ENCODE assay signal across 14 cellular contexts in genomic region chr15:63236272-63236671, GRCh38. TPM values are rescaled to one million over a fixed set of nuclear protein-coding genes. Genes with fewer than 3 reads are reported as not detected.
A peak's percentile ranks its signal among the peaks of the same experiment; 100 is the strongest.
DNase-seq lines count a peak whose midpoint lies in the region; ATAC-seq, FAIRE-seq and TF ChIP-seq lines count a peak whose summit lies in the region.
"Had no signal": no experiment of that assay in that cellular context is flagged by ENCODE, and none has a peak within 500 bp of the region (broad histone marks: within the 10 kb centered on the region; RNA-seq: fewer than 3 reads in every experiment).

No MANE protein-coding gene starts in this region.

- H3K27ac ChIP-seq in AG04450 (ENCODE audit: low read depth, low read length), result no peak overlapping the region
- H3K27ac ChIP-seq in Karpas-422 (ENCODE audit: low read length), result no peak overlapping the region
- H3K27ac ChIP-seq in small intestine (ENCODE audit: low read depth in 1 of 2, low read length in 1 of 2), result no peak overlapping the region
- H3K27ac ChIP-seq: ascending aorta, transverse colon had no signal

- no peaks in the 10 kb centered on the region for H3K9me2 ChIP-seq in Karpas-422 (replicated peaks; ENCODE audit: insufficient read depth, low read length)

- H2AFZ ChIP-seq in Karpas-422 (ENCODE audit: low read length), result no peak overlapping the region

- H3K4me1 ChIP-seq in Karpas-422 (ENCODE audit: low read length) (peaks cover 13% of the 10 kb centered on the region), small intestine (ENCODE audit: control insufficient read depth in 2 of 2, insufficient read depth in 1 of 2, low read depth in 1 of 2, low read length in 1 of 2) (peaks cover 6 to 21% of the 10 kb centered on the region in 2 donors)

- DNase-seq in AG04450 (ENCODE audit: low read depth, low spot score) (peak; percentile 49), Karpas-422 (peak; percentile 28), astrocyte of the cerebellum (ENCODE audit: low read depth) (peak; percentile 70), fibroblast of villous mesenchyme (ENCODE audit: low read depth) (peak; percentile 53), small intestine (no peak)
- DNase-seq: activated effector memory CD4-positive, alpha-beta T cell treated with anti-CD3 and anti-CD28 coated beads, Interleukin-2, amount 50 U/mL, for 16 hours; Calu3; right cardiac atrium; transverse colon had no signal

- in situ Hi-C loops in astrocyte of the cerebellum (cut with HindIII; ENCODE audit: low sequenced_read_pairs), result no loop called here

- H3K79me2 ChIP-seq in Karpas-422 (ENCODE audit: low read length), result no peaks in the 10 kb centered on the region

- TF ChIP-seq CTCF in AG04450 (IDR thresholded peaks at IDR 0.05; ENCODE audit: low read depth, low read length) (no peak), astrocyte of the cerebellum (IDR thresholded peaks at IDR 0.05; ENCODE audit: low read depth, low read length, missing control alignments) (no peak), fibroblast of villous mesenchyme (IDR thresholded peaks at IDR 0.05; ENCODE audit: insufficient read depth, low read depth, low read length) (no peak)

- H3K36me3 ChIP-seq in Karpas-422 (ENCODE audit: insufficient read depth, low read length), result no peaks in the 10 kb centered on the region
- peaks cover 0 to 2% of the 10 kb centered on the region in 2 donors for H3K36me3 ChIP-seq in small intestine (ENCODE audit: control insufficient read depth in 2 of 2, insufficient read depth in 2 of 2, low read length in 2 of 2)
- H3K36me3 ChIP-seq: ascending aorta, transverse colon had no signal

- FAIRE-seq in small intestine (lab: Jason Lieb, UNC), result no peak

- H3K4me3 ChIP-seq in AG04450 (ENCODE audit: low read depth, low read length) (no peak overlapping the region), Karpas-422 (ENCODE audit: low read length) (no peak overlapping the region), astrocyte of the cerebellum (ENCODE audit: low read depth, low read length) (no peak overlapping the region), fibroblast of villous mesenchyme (ENCODE audit: low read depth, low read length) (no peak overlapping the region), small intestine (ENCODE audit: low read depth in 1 of 2, low read length in 2 of 2) (no peak overlapping the region)
- H3K4me3 ChIP-seq: ascending aorta, lung, transverse colon had no signal

- H3K27me3 ChIP-seq in AG04450 (ENCODE audit: control insufficient read depth, insufficient read depth, low read length) (no peaks in the 10 kb centered on the region), Karpas-422 (ENCODE audit: low read length) (no peaks in the 10 kb centered on the region), small intestine (ENCODE audit: control insufficient read depth in 2 of 2, insufficient read depth in 2 of 2, low read length in 2 of 2) (no peaks in the 10 kb centered on the region)
- H3K27me3 ChIP-seq: ascending aorta, transverse colon had no signal

- H3K4me2 ChIP-seq in Karpas-422 (ENCODE audit: low read depth, low read length, poor library complexity, severe bottlenecking), result no peak overlapping the region

- H4K20me1 ChIP-seq in Karpas-422 (ENCODE audit: insufficient read depth, low read depth, low read length), result peaks cover 6% of the 10 kb centered on the region; the same call in 1 of the 2 replicates

- no peak overlapping the region for H3K9ac ChIP-seq in Karpas-422 (ENCODE audit: low read length)

- CTCF ChIA-PET in AG04450 (lab: Charles Lee), result interaction anchor here (1.0 kb wide), 1 partner anchor 187 kb away, joined by 3 read pairs; no protein-coding TSS in a partner anchor

- ATAC-seq in HG03342 (IDR thresholded peaks at IDR 0.05; ENCODE audit: unreplicated experiment) (no peak), HG03045 (IDR thresholded peaks at IDR 0.05; ENCODE audit: unreplicated experiment) (no peak), GM21447 (IDR thresholded peaks at IDR 0.05; ENCODE audit: unreplicated experiment) (no peak)
- ATAC-seq: right cardiac atrium had no signal

- POLR2A ChIA-PET in AG04450 (lab: Yijun Ruan, JAX), result no interaction called here

- H3K9me3 ChIP-seq in AG04450 (ENCODE audit: control insufficient read depth, insufficient read depth, low read length), result no peaks in the 10 kb centered on the region
- no peaks in the 10 kb centered on the region for H3K9me3 ChIP-seq in Karpas-422 (ENCODE audit: low read length)
- H3K9me3 ChIP-seq in small intestine (ENCODE audit: control insufficient read depth, low read depth), result no peaks in the 10 kb centered on the region
- H3K9me3 ChIP-seq: ascending aorta, transverse colon had no signal

RNA-seq across cellular contexts. Expression of gene APH1B, which starts 41.1 kb away (rescaled TPM):
- 13.6 and 17.9 TPM in 2 replicates for polyA plus RNA-seq in AG04450 (2011; rRNA removed)
- polyA minus RNA-seq in AG04450 (2011; rRNA and poly(A)+ RNA removed), result 14.3 and 14.5 TPM in 2 replicates
- 21.4 and 34.8 TPM in 2 replicates for total RNA-seq in Karpas-422 (2014; rRNA removed; shearing (Covaris generic); ENCODE audit: low replicate concordance)
- total RNA-seq in fibroblast of villous mesenchyme, result 14.5 and 19.9 TPM in 2 replicates
- polyA plus RNA-seq in small intestine, result 1 to 10 TPM; 1.4 to 4.5 (median 1.8) TPM

RNA-seq across cellular contexts. Expression of gene RAB8B, which starts 46.9 kb away (rescaled TPM):
- polyA plus RNA-seq in AG04450 (2011; rRNA removed), result 71.7 and 82.4 TPM in 2 replicates
- 39.2 and 42.7 TPM in 2 replicates for polyA minus RNA-seq in AG04450 (2011; rRNA and poly(A)+ RNA removed)
- total RNA-seq in Karpas-422 (2014; rRNA removed; shearing (Covaris generic); ENCODE audit: low replicate concordance), result 4.9 and 14.2 TPM in 2 replicates
- 71.5 and 97.2 TPM in 2 replicates for total RNA-seq in fibroblast of villous mesenchyme
- polyA plus RNA-seq in small intestine, result 10 to 100 TPM in 2 of 3 donors, 1 to 10 TPM in 1; 9.8 to 14.5 (median 13.2) TPM
